Comparison of ENCODE assay signal across 22 cellular contexts in the genomic region with DNA sequence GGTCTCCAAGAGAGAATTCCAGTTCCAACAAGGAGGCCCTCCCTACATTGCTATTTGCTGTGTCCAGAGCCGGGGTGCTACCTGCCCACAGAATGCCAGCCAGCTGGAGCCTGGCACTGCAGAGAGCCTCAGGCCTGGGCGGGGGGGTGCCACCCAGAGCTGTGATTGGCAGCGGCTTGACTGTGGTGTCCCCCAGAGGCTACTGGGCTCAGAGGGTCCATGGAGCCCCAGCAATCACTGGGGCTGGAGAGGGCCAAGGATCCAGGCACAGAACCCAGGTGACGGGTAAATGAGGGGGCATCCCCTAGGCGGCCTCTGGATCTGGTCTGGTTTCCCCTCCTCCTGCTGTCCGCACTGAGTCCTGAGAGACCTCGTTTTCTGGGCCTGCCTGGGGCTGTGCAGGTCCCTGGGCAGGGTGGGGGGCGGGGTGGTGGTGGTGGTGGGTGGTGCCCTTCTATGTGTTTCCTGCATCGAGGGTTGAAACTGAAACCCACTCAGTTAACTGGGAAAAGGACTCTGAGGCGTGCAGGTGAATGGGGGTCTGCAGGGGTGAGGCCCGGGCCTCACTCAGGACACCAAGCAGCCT.
"Had no signal": no experiment of that assay in that cellular context is flagged by ENCODE, and none has a peak within 500 bp of the region (broad histone marks: within the 10 kb centered on the region; RNA-seq: fewer than 3 reads in every experiment).

No MANE protein-coding gene starts in this region.

- H3K4me3 ChIP-seq: Peyer's patch had no signal

- H3K27me3 Mint-ChIP-seq: activated naive CD8-positive, alpha-beta T cell; central memory CD8-positive, alpha-beta T cell had no signal

- H3K36me3 Mint-ChIP-seq: activated naive CD8-positive, alpha-beta T cell had no signal

- H3K36me3 ChIP-seq: Peyer's patch had no signal

- H3K9me3 ChIP-seq: Peyer's patch had no signal

- ATAC-seq: activated CD4-positive, CD25-positive, alpha-beta regulatory T cell treated with anti-CD3 and anti-CD28 coated beads, Interleukin-2, amount 50 U/mL, for 24 hours; activated T-cell treated with anti-CD3 and anti-CD28 coated beads, Interleukin-2, amount 50 U/mL, for 4 hours had no signal

- H3K4me1 Mint-ChIP-seq: central memory CD8-positive, alpha-beta T cell had no signal

- H3K27ac ChIP-seq: Peyer's patch had no signal

- H3K4me3 Mint-ChIP-seq: activated naive CD4-positive, alpha-beta T cell treated with anti-CD3 and anti-CD28 coated beads for 36 hours; activated naive CD8-positive, alpha-beta T cell; activated T-cell treated with anti-CD3 and anti-CD28 coated beads, Interleukin-2, amount 50 U/mL, for 4 hours; central memory CD8-positive, alpha-beta T cell had no signal

- H3K4me1 ChIP-seq: Peyer's patch had no signal

- H3K9me3 Mint-ChIP-seq: activated naive CD4-positive, alpha-beta T cell treated with anti-CD3 and anti-CD28 coated beads for 36 hours; activated T-cell treated with anti-CD3 and anti-CD28 coated beads, Interleukin-2, amount 50 U/mL, for 4 hours; central memory CD8-positive, alpha-beta T cell had no signal

- H3K27me3 ChIP-seq: Peyer's patch had no signal

- H3K27ac Mint-ChIP-seq: activated naive CD4-positive, alpha-beta T cell treated with anti-CD3 and anti-CD28 coated beads for 36 hours; activated naive CD8-positive, alpha-beta T cell had no signal

- DNase-seq: activated CD4-positive, alpha-beta T cell treated with anti-CD3 and anti-CD28 coated beads for 4 hours; activated CD4-positive, alpha-beta T cell treated with anti-CD3 and anti-CD28 coated beads, Interleukin-2, amount 50 U/mL, for 4 hours; activated CD8-positive, alpha-beta memory T cell treated with anti-CD3 and anti-CD28 coated beads for 24 hours; activated gamma-delta T cell; activated naive CD4-positive, alpha-beta T cell treated with anti-CD3 and anti-CD28 coated beads for 36 hours; activated T-cell treated with anti-CD3 and anti-CD28 coated beads, Interleukin-2, amount 50 U/mL, for 4 hours; amygdala; IMR-90; KBM-7; NCI-H1092; NCI-H1417; NCI-H1694 treated with DMSO at 0.1 percent for 48 hours; NCI-H2029 treated with DMSO at 0.1 percent for 48 hours; NCI-H345; NCI-H510A; NCI-H69; Peyer's patch; SIG-M5; T-helper 1 cell had no signal
